ENCODE assay signal across 1 cellular context in genomic region chr4:88211473-88212252, GRCh38.
TF ChIP-seq lines count a peak whose summit lies in the region.

No MANE protein-coding gene starts in this region.

TF ChIP-seq in GM12878, 131 proteins besides CTCF, POLR2A, EP300 and RAD21 (continued from another document):
- TF ChIP-seq USF1 (IDR thresholded peaks at IDR 0.05; ENCODE audit: borderline replicate concordance, extremely low read length, insufficient read depth, low read depth, low read length) (no peak), SMC3 (IDR thresholded peaks at IDR 0.05; ENCODE audit: borderline replicate concordance, low read length) (peak; percentile 85)
